Comparison of ENCODE assay signal across 23 cellular contexts in the genomic region with DNA sequence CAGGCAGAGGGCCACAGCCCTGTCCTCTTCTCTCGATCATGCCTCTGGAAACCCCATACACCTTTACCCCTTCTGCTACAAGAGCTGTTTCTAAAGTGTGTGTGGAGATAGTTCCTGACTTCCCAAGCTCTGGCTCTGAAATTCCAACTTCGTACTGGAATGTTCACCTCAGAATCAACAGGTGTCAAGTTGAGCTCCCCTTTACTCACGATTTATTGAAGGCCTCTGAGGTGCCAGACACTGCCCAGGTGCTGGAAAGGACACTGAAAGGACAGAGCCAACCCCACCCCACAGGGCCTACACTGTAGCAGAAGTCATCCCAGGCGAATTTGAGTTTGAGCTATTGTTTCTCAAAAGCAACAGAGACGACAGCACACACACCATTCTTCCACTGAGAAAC.
A peak's percentile ranks its signal among the peaks of the same experiment; 100 is the strongest.
DNase-seq lines count a peak whose midpoint lies in the region; ATAC-seq and TF ChIP-seq lines count a peak whose summit lies in the region.
"Had no signal": no experiment of that assay in that cellular context is flagged by ENCODE, and none has a peak within 500 bp of the region (broad histone marks: within the 10 kb centered on the region; RNA-seq: fewer than 3 reads in every experiment).

No MANE protein-coding gene starts in this region.

- no peaks in the 10 kb centered on the region for H3K27me3 Mint-ChIP-seq in activated naive CD4-positive, alpha-beta T cell treated with anti-CD3 and anti-CD28 coated beads, Interleukin-2, amount 50 U/mL, for 24 hours
- no peaks in the 10 kb centered on the region for H3K27me3 Mint-ChIP-seq in activated CD8-positive, alpha-beta T cell treated with anti-CD3 and anti-CD28 coated beads, Interleukin-2, amount 10 ng/mL, durations not matched to agents 7 days and 5 days (ENCODE audit: low read depth)
- H3K27me3 Mint-ChIP-seq in type B pancreatic cell = no peaks in the 10 kb centered on the region

- H3K9me3 Mint-ChIP-seq in activated naive CD4-positive, alpha-beta T cell treated with anti-CD3 and anti-CD28 coated beads, Interleukin-2, amount 50 U/mL, for 24 hours = no peaks in the 10 kb centered on the region
- H3K9me3 Mint-ChIP-seq in activated CD8-positive, alpha-beta T cell treated with anti-CD3 and anti-CD28 coated beads, Interleukin-2, amount 10 ng/mL, durations not matched to agents 7 days and 5 days (ENCODE audit: insufficient read depth) = no peaks in the 10 kb centered on the region
- no peaks in the 10 kb centered on the region for H3K9me3 Mint-ChIP-seq in type B pancreatic cell
- H3K9me3 Mint-ChIP-seq: mesothelial cell of epicardium had no signal

- peaks cover 14% of the 10 kb centered on the region for H3K36me3 ChIP-seq in lower lobe of right lung

- TF ChIP-seq CTCF in lower lobe of right lung (IDR thresholded peaks at IDR 0.05) (no peak), type B pancreatic cell (conservative IDR thresholded peaks at IDR 0.05) (no peak)

- CTCF ChIA-PET in activated CD8-positive, alpha-beta T cell treated with anti-CD3 and anti-CD28 coated beads, Interleukin-2, amount 10 ng/mL, durations not matched to agents 7 days and 5 days (lab: Charles Lee) = interaction anchor here (1.0 to 5.9 kb wide), 2 partner anchors 12 to 282 kb away, joined by 3 to 41 read pairs; no protein-coding TSS in a partner anchor

- H3K4me1 Mint-ChIP-seq in activated naive CD4-positive, alpha-beta T cell treated with anti-CD3 and anti-CD28 coated beads, Interleukin-2, amount 50 U/mL, for 24 hours = peaks cover 94% of the 10 kb centered on the region
- H3K4me1 Mint-ChIP-seq in activated CD8-positive, alpha-beta T cell treated with anti-CD3 and anti-CD28 coated beads, Interleukin-2, amount 10 ng/mL, durations not matched to agents 7 days and 5 days (ENCODE audit: low read depth) = peaks cover 66% of the 10 kb centered on the region
- peaks cover 33% of the 10 kb centered on the region for H3K4me1 Mint-ChIP-seq in type B pancreatic cell (ENCODE audit: unreplicated experiment)

- peak overlapping the region; percentile 92 for H3K27ac Mint-ChIP-seq in activated naive CD4-positive, alpha-beta T cell treated with anti-CD3 and anti-CD28 coated beads, Interleukin-2, amount 50 U/mL, for 24 hours
- H3K27ac Mint-ChIP-seq in activated CD8-positive, alpha-beta T cell treated with anti-CD3 and anti-CD28 coated beads, Interleukin-2, amount 10 ng/mL, durations not matched to agents 7 days and 5 days = peak overlapping the region; percentile 47
- H3K27ac Mint-ChIP-seq in type B pancreatic cell = peak overlapping the region; percentile 46
- H3K27ac Mint-ChIP-seq: mesothelial cell of epicardium had no signal

- no peak for ATAC-seq in activated CD8-positive, alpha-beta T cell treated with anti-CD3 and anti-CD28 coated beads, Interleukin-2, amount 10 ng/mL, durations not matched to agents 7 days and 5 days
- no peak for ATAC-seq in lower lobe of right lung
- ATAC-seq in HG02571 (IDR thresholded peaks at IDR 0.05; ENCODE audit: unreplicated experiment) = no peak
- no peak for ATAC-seq in HG03354 (IDR thresholded peaks at IDR 0.05; ENCODE audit: poor library complexity, severe bottlenecking, unreplicated experiment)
- ATAC-seq: left cardiac atrium, right cardiac atrium, SK-N-SH treated with all-trans-retinoic acid at 6 μM for 48 hours had no signal

- no peak for DNase-seq in activated naive CD4-positive, alpha-beta T cell treated with anti-CD3 and anti-CD28 coated beads, Interleukin-2, amount 50 U/mL, for 16 hours
- no peak for DNase-seq in activated CD8-positive, alpha-beta T cell treated with anti-CD3 and anti-CD28 coated beads, Interleukin-2, amount 10 ng/mL, durations not matched to agents 7 days and 5 days
- DNase-seq in lower lobe of right lung (no peak), type B pancreatic cell (ENCODE audit: extremely low spot score, unreplicated experiment) (no peak), NCI-H1436 treated with DMSO at 0.1 percent for 48 hours (lab: John Stamatoyannopoulos, UW) (no peak)
- DNase-seq: activated CD4-positive, alpha-beta T cell treated with anti-CD3 and anti-CD28 coated beads, Interleukin-2, amount 50 U/mL, for 48 hours; activated effector memory CD4-positive, alpha-beta T cell treated with anti-CD3 and anti-CD28 coated beads, Interleukin-2, amount 50 U/mL, for 16 hours; COR-L47; EL; foreskin fibroblast; GOT3; left cardiac atrium; MM.1S; NCI-H1694 treated with DMSO at 0.1 percent for 48 hours; right cardiac atrium; stimulated activated CD4-positive, alpha-beta T cell treated with anti-CD3 and anti-CD28 coated beads, Interleukin-15, amount 100 ng/mL, for 24 hours had no signal

- no peaks in the 10 kb centered on the region for H3K9me3 ChIP-seq in lower lobe of right lung

- no peak overlapping the region for H3K4me3 ChIP-seq in lower lobe of right lung
- H3K4me3 ChIP-seq: coronary artery had no signal

- no peak overlapping the region for H3K4me3 Mint-ChIP-seq in activated naive CD4-positive, alpha-beta T cell treated with anti-CD3 and anti-CD28 coated beads, Interleukin-2, amount 50 U/mL, for 24 hours
- H3K4me3 Mint-ChIP-seq in activated CD8-positive, alpha-beta T cell treated with anti-CD3 and anti-CD28 coated beads, Interleukin-2, amount 10 ng/mL, durations not matched to agents 7 days and 5 days = no peak overlapping the region
- no peak overlapping the region for H3K4me3 Mint-ChIP-seq in type B pancreatic cell
- H3K4me3 Mint-ChIP-seq: mesothelial cell of epicardium had no signal

- H3K27ac ChIP-seq in lower lobe of right lung = peak overlapping the region; percentile 33
- H3K27ac ChIP-seq: coronary artery, HL-60 had no signal

- H3K27me3 ChIP-seq in lower lobe of right lung (ENCODE audit: low read depth) = no peaks in the 10 kb centered on the region

- intact Hi-C loops in lower lobe of right lung (cut with DNase I) = no loop called here

- H3K36me3 Mint-ChIP-seq in activated naive CD4-positive, alpha-beta T cell treated with anti-CD3 and anti-CD28 coated beads, Interleukin-2, amount 50 U/mL, for 24 hours = peaks cover 16% of the 10 kb centered on the region
- H3K36me3 Mint-ChIP-seq in activated CD8-positive, alpha-beta T cell treated with anti-CD3 and anti-CD28 coated beads, Interleukin-2, amount 10 ng/mL, durations not matched to agents 7 days and 5 days (ENCODE audit: low read depth) = peaks cover 48% of the 10 kb centered on the region
- H3K36me3 Mint-ChIP-seq in type B pancreatic cell = peaks cover 23% of the 10 kb centered on the region

- H3K4me1 ChIP-seq in lower lobe of right lung = peaks cover 67% of the 10 kb centered on the region

- POLR2A ChIA-PET in activated CD8-positive, alpha-beta T cell treated with anti-CD3 and anti-CD28 coated beads, Interleukin-2, amount 10 ng/mL, durations not matched to agents 7 days and 5 days (lab: Charles Lee) = no interaction called here
